Comparison of ENCODE assay signal across 14 cellular contexts in genomic region chr4:81096566-81096965, GRCh38.
A peak's percentile ranks its signal among the peaks of the same experiment; 100 is the strongest.
DNase-seq lines count a peak whose midpoint lies in the region; ATAC-seq and TF ChIP-seq lines count a peak whose summit lies in the region.
"Had no signal": no experiment of that assay in that cellular context is flagged by ENCODE, and none has a peak within 500 bp of the region (broad histone marks: within the 10 kb centered on the region; RNA-seq: fewer than 3 reads in every experiment).

No MANE protein-coding gene starts in this region.

- intact Hi-C loops in upper lobe of right lung (cut with DNase I) = no loop called here

- no peak overlapping the region for H3K27ac ChIP-seq in upper lobe of right lung
- H3K27ac ChIP-seq: BLaER1, HL-60 had no signal

- DNase-seq in adipocyte (ENCODE audit: low read depth) = peak; percentile 80
- peak; percentile 54 for DNase-seq in fibroblast of mammary gland (ENCODE audit: low read depth)
- peak; percentile 68 for DNase-seq in fibroblast of the conjunctiva (ENCODE audit: low read depth)
- no peak for DNase-seq in upper lobe of right lung
- DNase-seq: ACHN; CD4-positive, alpha-beta memory T cell; DMS153; DMS79; GDM1; H9 had no signal

- H3K4me3 ChIP-seq in adipocyte (ENCODE audit: low read length) (no peak overlapping the region), fibroblast of mammary gland (ENCODE audit: control insufficient read depth, low read depth, low read length) (no peak overlapping the region), upper lobe of right lung (no peak overlapping the region)
- H3K4me3 ChIP-seq: BLaER1 had no signal

- TF ChIP-seq CTCF in fibroblast of mammary gland (conservative IDR thresholded peaks at IDR 0.05; ENCODE audit: control insufficient read depth, insufficient read depth, low read depth, low read length) (no peak), upper lobe of right lung (IDR thresholded peaks at IDR 0.05) (no peak)

- H3K9ac ChIP-seq in adipocyte (ENCODE audit: low read length) = no peak overlapping the region
- H3K9ac ChIP-seq: BLaER1 had no signal

- H3K4me1 ChIP-seq in adipocyte (ENCODE audit: control insufficient read depth, insufficient read depth, low read length) = no peaks in the 10 kb centered on the region
- H3K4me1 ChIP-seq in upper lobe of right lung = no peaks in the 10 kb centered on the region
- H3K4me1 ChIP-seq: BLaER1 had no signal

- no peaks in the 10 kb centered on the region for H3K36me3 ChIP-seq in adipocyte (ENCODE audit: control insufficient read depth, insufficient read depth, low read length, severe bottlenecking)
- no peaks in the 10 kb centered on the region for H3K36me3 ChIP-seq in upper lobe of right lung
- H3K36me3 ChIP-seq: BLaER1 had no signal

- ATAC-seq in upper lobe of right lung (no peak), HG03108 (IDR thresholded peaks at IDR 0.05; ENCODE audit: unreplicated experiment) (no peak), HG03571 (IDR thresholded peaks at IDR 0.05; ENCODE audit: unreplicated experiment) (no peak)

- no peaks in the 10 kb centered on the region for H3K9me3 ChIP-seq in adipocyte (ENCODE audit: control insufficient read depth, low read length)
- H3K9me3 ChIP-seq in upper lobe of right lung = no peaks in the 10 kb centered on the region

- H3K27me3 ChIP-seq in adipocyte (replicated peaks; ENCODE audit: control insufficient read depth, insufficient read depth, low read length) = no peaks in the 10 kb centered on the region
- no peaks in the 10 kb centered on the region for H3K27me3 ChIP-seq in upper lobe of right lung
- H3K27me3 ChIP-seq: BLaER1 had no signal
